ENCODE assay signal across 24 cellular contexts in the genomic region with DNA sequence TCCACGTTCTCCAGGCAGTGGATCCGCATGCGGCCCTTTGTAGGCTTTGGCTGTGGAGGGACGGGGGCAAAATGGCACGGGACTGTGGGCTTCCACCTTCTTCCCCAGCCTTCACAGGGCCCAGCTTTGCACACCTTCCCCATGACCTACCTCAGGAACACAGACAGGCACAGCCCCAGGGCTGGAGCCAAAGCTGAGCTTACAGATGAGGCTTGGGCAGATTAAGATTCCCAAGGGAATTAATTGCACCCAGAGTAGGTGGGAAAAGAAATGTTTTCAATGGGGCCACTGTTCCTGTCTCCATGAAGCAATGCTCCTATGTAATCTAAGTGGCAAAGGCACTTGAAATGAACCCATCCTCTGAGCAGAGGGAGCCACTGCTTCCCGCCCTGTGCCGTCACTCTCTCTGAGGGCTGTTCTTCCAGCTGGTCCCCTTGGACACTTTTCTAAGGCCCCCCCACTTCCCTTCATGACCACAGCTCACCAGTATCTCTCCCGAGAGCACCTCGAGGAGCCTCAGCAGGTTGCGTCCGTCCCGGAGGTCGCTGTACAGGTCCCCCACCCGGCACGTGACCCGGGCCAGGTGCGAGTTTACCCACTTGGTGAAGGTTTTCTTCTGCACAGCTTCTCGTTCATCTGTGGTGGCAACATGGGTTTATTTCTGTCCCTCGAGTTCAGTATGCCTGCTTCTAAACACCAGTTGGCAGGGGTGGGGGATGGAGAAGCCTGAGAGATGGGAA.
"Had no signal": no experiment of that assay in that cellular context is flagged by ENCODE, and none has a peak within 500 bp of the region (broad histone marks: within the 10 kb centered on the region; RNA-seq: fewer than 3 reads in every experiment).

No MANE protein-coding gene starts in this region.

- H3K4me2 ChIP-seq: neural progenitor cell had no signal

- H3K27ac Mint-ChIP-seq: immature natural killer cell; natural killer cell treated with Interleukin-12 subunit alpha and Interleukin-12 subunit beta and Interleukin-15 and Interleukin-18, amount 100 ng/mL, for 72 hours; neural progenitor cell had no signal

- DNase-seq: cortex of kidney; effector memory CD4-positive, alpha-beta T cell; gastrocnemius medialis; glutamatergic neuron; immature natural killer cell; left colon; left ventricle myocardium superior; mesenchymal stem cell; midbrain; nucleus accumbens; right lobe of liver; stimulated activated naive CD4-positive, alpha-beta T cell treated with Interleukin-2 at 50 U/mL for 16 hours; thyroid gland; upper lobe of left lung; uterus had no signal

- H2AFZ ChIP-seq: neural progenitor cell had no signal

- H3K9me3 Mint-ChIP-seq: natural killer cell treated with Interleukin-12 subunit alpha and Interleukin-12 subunit beta and Interleukin-15 and Interleukin-18, amount 100 ng/mL, for 72 hours; neural progenitor cell had no signal

- H3K36me3 ChIP-seq: gastrocnemius medialis, neural progenitor cell, prostate gland, thyroid gland, upper lobe of left lung, uterus had no signal

- H3K27ac ChIP-seq: esophagus muscularis mucosa, gastrocnemius medialis, neural progenitor cell, pancreas, prostate gland, right lobe of liver, suprapubic skin, thyroid gland, upper lobe of left lung, uterus had no signal

- FAIRE-seq: endometrium, keratinocyte, pancreas had no signal

- H3K9me3 ChIP-seq: esophagus muscularis mucosa, gastrocnemius medialis, pancreas, prostate gland, right lobe of liver, suprapubic skin, thyroid gland, upper lobe of left lung, uterus had no signal

- H3K36me3 Mint-ChIP-seq: immature natural killer cell; natural killer cell treated with Interleukin-12 subunit alpha and Interleukin-12 subunit beta and Interleukin-15 and Interleukin-18, amount 100 ng/mL, for 72 hours had no signal

- ATAC-seq: gastrocnemius medialis; left colon; left ventricle myocardium superior; natural killer cell treated with Interleukin-12 subunit alpha and Interleukin-12 subunit beta and Interleukin-15 and Interleukin-18, amount 100 ng/mL, for 72 hours; pancreas; right lobe of liver had no signal

- H3K27me3 ChIP-seq: neural progenitor cell, pancreas, right lobe of liver, suprapubic skin, thyroid gland, upper lobe of left lung, uterus had no signal

- H3K4me3 Mint-ChIP-seq: immature natural killer cell; natural killer cell treated with Interleukin-12 subunit alpha and Interleukin-12 subunit beta and Interleukin-15 and Interleukin-18, amount 100 ng/mL, for 72 hours; neural progenitor cell had no signal

- H3K4me1 ChIP-seq: esophagus muscularis mucosa, gastrocnemius medialis, uterus had no signal

- H3K4me3 ChIP-seq: esophagus muscularis mucosa, gastrocnemius medialis, lung, neural progenitor cell, pancreas, prostate gland, right lobe of liver, suprapubic skin, thyroid gland, upper lobe of left lung, uterus had no signal
